ENCODE assay signal across 24 cellular contexts in genomic region chr3:195587406-195587805, GRCh38. TPM values are rescaled to one million over a fixed set of nuclear protein-coding genes. Genes with fewer than 3 reads are reported as not detected.
DNase-seq lines count a peak whose midpoint lies in the region; ATAC-seq and TF ChIP-seq lines count a peak whose summit lies in the region.
"Had no signal": no experiment of that assay in that cellular context is flagged by ENCODE, and none has a peak within 500 bp of the region (broad histone marks: within the 10 kb centered on the region; RNA-seq: fewer than 3 reads in every experiment).

No MANE protein-coding gene starts in this region.

- H3K27me3 Mint-ChIP-seq in activated CD4-positive, alpha-beta T cell treated with anti-CD3 and anti-CD28 coated beads for 36 hours = peaks cover 5% of the 10 kb centered on the region
- H3K27me3 Mint-ChIP-seq in activated CD4-positive, alpha-beta T cell treated with anti-CD3 and anti-CD28 coated beads, Interleukin-2, amount 10 ng/mL, durations not matched to agents 7 days and 5 days = peaks cover 13% of the 10 kb centered on the region
- H3K27me3 Mint-ChIP-seq: B cell had no signal

- peaks cover 15 to 19% of the 10 kb centered on the region in 2 donors for H3K4me1 ChIP-seq in gastrocnemius medialis

- no peaks in the 10 kb centered on the region for H3K79me2 ChIP-seq in SU-DHL-6 (ENCODE audit: insufficient read depth, low read length)

- no peaks in the 10 kb centered on the region for H3K9me3 ChIP-seq in SU-DHL-6 (ENCODE audit: insufficient read depth, low read length)
- no peaks in the 10 kb centered on the region for H3K9me3 ChIP-seq in gastrocnemius medialis
- H3K9me3 ChIP-seq: SK-N-SH had no signal

- H3K27me3 ChIP-seq in HL-60 (ENCODE audit: insufficient read depth, poor library complexity, severe bottlenecking) = peaks cover 14% of the 10 kb centered on the region
- H3K27me3 ChIP-seq in SU-DHL-6 (ENCODE audit: low read length) = no peaks in the 10 kb centered on the region
- H3K27me3 ChIP-seq in dorsolateral prefrontal cortex = no peaks in the 10 kb centered on the region
- H3K27me3 ChIP-seq in gastrocnemius medialis = no peaks in the 10 kb centered on the region

- no peak overlapping the region for H3K9ac ChIP-seq in SU-DHL-6 (ENCODE audit: low read length)
- H3K9ac ChIP-seq: SK-N-SH had no signal

- H3K27ac ChIP-seq in HL-60 (replicated peaks) = 0 out of 2 replicates have a peak overlapping the region, but pooled peaks have one; percentile 10
- H3K27ac ChIP-seq in SU-DHL-6 (ENCODE audit: low read depth, low read length) = 0 out of 2 replicates have a peak overlapping the region, but pooled peaks have one; percentile 5
- peak overlapping the region in 40 of 59 donors; percentile 10 to 95 (median 62) for H3K27ac ChIP-seq in dorsolateral prefrontal cortex
- H3K27ac ChIP-seq in gastrocnemius medialis = no peak overlapping the region
- H3K27ac ChIP-seq: 22Rv1 had no signal

- H3K4me2 ChIP-seq in SU-DHL-6 (ENCODE audit: low read depth, low read length, poor library complexity, severe bottlenecking) = no peak overlapping the region
- H3K4me2 ChIP-seq: SK-N-SH had no signal

- no peak for TF ChIP-seq POLR2A in gastrocnemius medialis (IDR thresholded peaks at IDR 0.05)

- H3K27ac Mint-ChIP-seq in activated CD4-positive, alpha-beta T cell treated with anti-CD3 and anti-CD28 coated beads for 36 hours = no peak overlapping the region
- H3K27ac Mint-ChIP-seq in activated CD4-positive, alpha-beta T cell treated with anti-CD3 and anti-CD28 coated beads, Interleukin-2, amount 10 ng/mL, durations not matched to agents 7 days and 5 days = no peak overlapping the region
- H3K27ac Mint-ChIP-seq: B cell; CD4-positive, CD25-positive, alpha-beta regulatory T cell had no signal

- H3K9me2 ChIP-seq in SU-DHL-6 (replicated peaks; ENCODE audit: insufficient read depth, low read length) = no peaks in the 10 kb centered on the region
- H3K9me2 ChIP-seq: SK-N-SH had no signal

- H3K4me3 Mint-ChIP-seq in activated CD4-positive, alpha-beta T cell treated with anti-CD3 and anti-CD28 coated beads for 36 hours = no peak overlapping the region
- no peak overlapping the region for H3K4me3 Mint-ChIP-seq in activated CD4-positive, alpha-beta T cell treated with anti-CD3 and anti-CD28 coated beads, Interleukin-2, amount 10 ng/mL, durations not matched to agents 7 days and 5 days
- H3K4me3 Mint-ChIP-seq: B cell; CD4-positive, CD25-positive, alpha-beta regulatory T cell had no signal

- CTCF ChIA-PET in activated CD4-positive, alpha-beta T cell treated with anti-CD3 and anti-CD28 coated beads for 36 hours (lab: Charles Lee) = interaction anchor here (1.0 kb wide), 1 partner anchor 21 kb away, joined by 3 read pairs; no protein-coding TSS in a partner anchor
- CTCF ChIA-PET in activated CD4-positive, alpha-beta T cell treated with anti-CD3 and anti-CD28 coated beads, Interleukin-2, amount 10 ng/mL, durations not matched to agents 7 days and 5 days (lab: Charles Lee) = no interaction called here

- intact Hi-C loops in activated CD4-positive, alpha-beta T cell treated with anti-CD3 and anti-CD28 coated beads for 36 hours (cut with DNase I, micrococcal nuclease) = loop anchor here (1.0 to 5.0 kb wide), 4 partner anchors 21 to 45 kb away; partner anchors contain the start of gene PPP1R2 (in 1 of the 2)
- intact Hi-C loops in dorsolateral prefrontal cortex (cut with DNase I) = no loop called here
- intact Hi-C loops in gastrocnemius medialis (cut with DNase I; ENCODE audit: low total_unique reads) = no loop called here

- H3F3A ChIP-seq in SU-DHL-6 (ENCODE audit: insufficient read depth) = 0 out of 2 replicates have a peak, but pooled peaks cover 17% of the 10 kb centered on the region

- H4K20me1 ChIP-seq in SU-DHL-6 (ENCODE audit: low read depth, low read length) = no peaks in the 10 kb centered on the region

- H3K4me3 ChIP-seq in HL-60 (replicated peaks; ENCODE audit: insufficient read depth, low read length) (no peak overlapping the region), SU-DHL-6 (ENCODE audit: insufficient read depth, low read length, poor library complexity, severe bottlenecking) (no peak overlapping the region), dorsolateral prefrontal cortex (no peak overlapping the region), gastrocnemius medialis (no peak overlapping the region)
- H3K4me3 ChIP-seq: K562, MG63 had no signal

- in situ Hi-C loops in gastrocnemius medialis (cut with MboI; ENCODE audit: low sequenced_read_pairs in 4 of 4) = loop anchor here in 1 of 4 donors (25.0 kb wide), 1 partner anchor 250 kb away; no protein-coding TSS in a partner anchor

- H3K36me3 Mint-ChIP-seq in activated CD4-positive, alpha-beta T cell treated with anti-CD3 and anti-CD28 coated beads for 36 hours (ENCODE audit: low read depth) = no peaks in the 10 kb centered on the region
- no peaks in the 10 kb centered on the region for H3K36me3 Mint-ChIP-seq in activated CD4-positive, alpha-beta T cell treated with anti-CD3 and anti-CD28 coated beads, Interleukin-2, amount 10 ng/mL, durations not matched to agents 7 days and 5 days (ENCODE audit: low read depth)
- H3K36me3 Mint-ChIP-seq: CD4-positive, CD25-positive, alpha-beta regulatory T cell had no signal

- H3K36me3 ChIP-seq in SU-DHL-6 (ENCODE audit: low read length) = no peaks in the 10 kb centered on the region
- H3K36me3 ChIP-seq in gastrocnemius medialis = no peaks in the 10 kb centered on the region
- H3K36me3 ChIP-seq: MG63 had no signal

- DNase-seq in activated CD4-positive, alpha-beta T cell treated with anti-CD3 and anti-CD28 coated beads for 36 hours = no peak
- no peak for DNase-seq in activated CD4-positive, alpha-beta T cell treated with anti-CD3 and anti-CD28 coated beads, Interleukin-2, amount 10 ng/mL, durations not matched to agents 7 days and 5 days
- DNase-seq in HL-60 (ENCODE audit: low read depth in 1 of 2, low spot score in 1 of 2) (no peak), dorsolateral prefrontal cortex (no peak), gastrocnemius medialis (no peak)
- DNase-seq: MG63; NCI-H1092; NCI-H1417 treated with DMSO at 0.1 percent for 48 hours; NCI-H187 treated with DMSO at 0.1 percent for 48 hours; NCI-H2171 treated with DMSO at 0.1 percent for 48 hours; NCI-H524; NCI-H748 treated with DMSO at 0.1 percent for 48 hours; NK-92 treated with Interleukin-12 subunit alpha and Interleukin-12 subunit beta, amount 100 ng/mL, for 24 hours; PC-3; SK-N-SH had no signal

- POLR2A ChIA-PET in activated CD4-positive, alpha-beta T cell treated with anti-CD3 and anti-CD28 coated beads for 36 hours (lab: Charles Lee) = no interaction called here
- POLR2A ChIA-PET in activated CD4-positive, alpha-beta T cell treated with anti-CD3 and anti-CD28 coated beads, Interleukin-2, amount 10 ng/mL, durations not matched to agents 7 days and 5 days (lab: Charles Lee) = no interaction called here

- peak; percentile 8 for ATAC-seq in activated CD4-positive, alpha-beta T cell treated with anti-CD3 and anti-CD28 coated beads for 36 hours
- no peak for ATAC-seq in GM19467 (IDR thresholded peaks at IDR 0.05; ENCODE audit: unreplicated experiment)
- ATAC-seq in HG02610 (IDR thresholded peaks at IDR 0.05; ENCODE audit: unreplicated experiment) = no peak
- ATAC-seq in gastrocnemius medialis = no peak
- ATAC-seq: HepG2, K562, PC-3 had no signal

- peaks cover 4% of the 10 kb centered on the region for H3K4me1 Mint-ChIP-seq in activated CD4-positive, alpha-beta T cell treated with anti-CD3 and anti-CD28 coated beads for 36 hours
- H3K4me1 Mint-ChIP-seq in activated CD4-positive, alpha-beta T cell treated with anti-CD3 and anti-CD28 coated beads, Interleukin-2, amount 10 ng/mL, durations not matched to agents 7 days and 5 days = peaks cover 13% of the 10 kb centered on the region
- H3K4me1 Mint-ChIP-seq: B cell had no signal

- TF ChIP-seq CTCF in HL-60 (IDR thresholded peaks at IDR 0.05; ENCODE audit: insufficient read depth, low read length) (no peak), SU-DHL-6 (IDR thresholded peaks at IDR 0.05; ENCODE audit: insufficient read depth, low read length, poor library complexity, severe bottlenecking) (no peak), dorsolateral prefrontal cortex (IDR thresholded peaks at IDR 0.05 in 54 of 56, conservative IDR thresholded peaks at IDR 0.05 in 2 of 56; ENCODE audit: low read depth in 1 of 56, partially characterized antibody in 56 of 56) (no peak), gastrocnemius medialis (IDR thresholded peaks at IDR 0.05 in 4 of 5, conservative IDR thresholded peaks at IDR 0.05 in 1 of 5) (no peak)

- no peaks in the 10 kb centered on the region for H3K9me3 Mint-ChIP-seq in activated CD4-positive, alpha-beta T cell treated with anti-CD3 and anti-CD28 coated beads for 36 hours (ENCODE audit: low read depth)
- no peaks in the 10 kb centered on the region for H3K9me3 Mint-ChIP-seq in activated CD4-positive, alpha-beta T cell treated with anti-CD3 and anti-CD28 coated beads, Interleukin-2, amount 10 ng/mL, durations not matched to agents 7 days and 5 days
- H3K9me3 Mint-ChIP-seq: CD4-positive, CD25-positive, alpha-beta regulatory T cell had no signal

- H2AFZ ChIP-seq in SU-DHL-6 (ENCODE audit: low read depth, low read length, severe bottlenecking) = no peak overlapping the region

RNA-seq across cellular contexts. Expression of gene APOD, which starts 3.7 kb away (rescaled TPM):
- total RNA-seq in activated CD4-positive, alpha-beta T cell treated with anti-CD3 and anti-CD28 coated beads for 36 hours = not detected
- not detected for total RNA-seq in activated CD4-positive, alpha-beta T cell treated with anti-CD3 and anti-CD28 coated beads, Interleukin-2, amount 10 ng/mL, durations not matched to agents 7 days and 5 days
- total RNA-seq in dorsolateral prefrontal cortex = 1,000 to 10,000 TPM in 1 of 120 experiments, 100 to 1,000 TPM in 119; 145 to 1,164 (median 402) TPM
- 100 to 1,000 TPM; 602 to 801 (median 626) TPM for total RNA-seq in gastrocnemius medialis
- total RNA-seq: CD4-positive, CD25-positive, alpha-beta regulatory T cell; HepG2; HT1080; PC-3 had no signal

RNA-seq across cellular contexts. Expression of gene PPP1R2, which starts 44.3 kb away (rescaled TPM):
- total RNA-seq in activated CD4-positive, alpha-beta T cell treated with anti-CD3 and anti-CD28 coated beads for 36 hours = 100 to 1,000 TPM in 1 of 2 experiments, 10 to 100 TPM in 1; 77.0 to 134 TPM
- 10 to 100 TPM; 85.9 to 94.3 TPM for total RNA-seq in activated CD4-positive, alpha-beta T cell treated with anti-CD3 and anti-CD28 coated beads, Interleukin-2, amount 10 ng/mL, durations not matched to agents 7 days and 5 days
- total RNA-seq in dorsolateral prefrontal cortex (10 to 100 TPM; 25.2 to 68.8 (median 47.3) TPM), gastrocnemius medialis (100 to 1,000 TPM in 3 of 4 donors, 10 to 100 TPM in 1; 80.6 to 133 (median 108) TPM)

Comparison
In these comparisons a context has a peak if more than half of its experiments do, and no peak if none do; other contexts are left out.
1. H3K27ac ChIP-seq: peak in HL-60 (single experiment), SU-DHL-6 (single experiment) and dorsolateral prefrontal cortex (40 of 59); none in gastrocnemius medialis (0 of 4).
2. RNA of gene APOD, which starts 3.7 kb away (total RNA-seq): 602 to 801 TPM in gastrocnemius medialis and 145 to 1,164 TPM in dorsolateral prefrontal cortex; not detected in activated CD4-positive, alpha-beta T cell treated with anti-CD3 and anti-CD28 coated beads for 36 hours and not detected in activated CD4-positive, alpha-beta T cell treated with anti-CD3 and anti-CD28 coated beads, Interleukin-2, amount 10 ng/mL, durations not matched to agents 7 days and 5 days; every median in the first group is over 100 times any median in the second.
3. intact Hi-C loops: an anchor here in activated CD4-positive, alpha-beta T cell treated with anti-CD3 and anti-CD28 coated beads for 36 hours (1.0 to 5.0 kb wide); none called in dorsolateral prefrontal cortex and gastrocnemius medialis.